ENCODE assay signal across 8 cellular contexts in the genomic region with DNA sequence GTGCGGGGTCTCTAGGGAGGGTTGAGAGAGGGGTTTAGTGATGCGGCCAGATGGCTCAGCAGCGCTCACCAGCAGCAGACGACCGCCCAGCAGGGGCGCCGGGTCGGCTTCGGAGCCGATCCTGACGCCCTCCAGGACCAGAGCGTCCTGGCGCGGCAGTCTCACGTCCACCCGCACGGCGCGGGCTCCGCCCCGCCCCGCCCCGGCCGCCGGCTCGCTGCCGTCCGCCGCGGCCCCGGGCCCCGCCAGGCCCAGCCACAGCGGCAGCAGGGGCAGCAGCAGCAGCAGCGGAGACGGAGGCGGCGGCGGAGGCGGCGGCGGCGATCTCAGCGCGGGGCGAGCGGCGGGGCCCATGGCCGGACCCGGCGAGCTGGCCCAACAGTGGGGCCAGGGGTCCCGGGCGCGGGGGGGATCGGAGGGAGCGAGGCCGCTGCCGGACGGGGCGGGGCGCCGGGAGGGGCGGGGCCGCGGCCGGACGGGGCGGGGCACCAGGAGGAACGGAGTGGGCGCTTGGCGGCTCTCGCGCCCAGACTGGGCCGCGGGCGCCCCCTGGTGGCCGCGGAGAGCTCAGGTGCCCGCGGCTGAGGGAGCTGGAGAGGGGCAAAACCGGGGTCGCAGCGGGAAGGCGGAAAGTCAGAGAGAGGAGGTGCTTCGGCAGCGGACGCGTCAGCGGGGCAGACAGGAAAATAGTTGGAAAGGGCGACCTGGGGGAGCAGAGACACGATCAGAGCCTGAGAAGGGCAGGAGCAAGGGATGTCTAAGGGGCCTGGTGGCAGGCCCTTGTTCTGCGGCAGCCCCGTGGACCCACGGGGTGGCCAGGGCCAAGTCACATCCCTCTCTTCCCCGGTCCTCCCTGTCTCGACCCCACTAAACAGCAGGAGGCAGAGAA. TPM values are rescaled to one million over a fixed set of nuclear protein-coding genes. Genes with fewer than 3 reads are reported as not detected.
A peak's percentile ranks its signal among the peaks of the same experiment; 100 is the strongest.
DNase-seq lines count a peak whose midpoint lies in the region; ATAC-seq and TF ChIP-seq lines count a peak whose summit lies in the region.

RNF215 (minus strand) TSS at position 452 of the 889 bp plus-strand sequence; CDS start at position 354, 98 bp downstream.

- no peaks in the 10 kb centered on the region for H3K36me3 ChIP-seq in KOPT-K1 (ENCODE audit: insufficient read depth, low read length)
- no peaks in the 10 kb centered on the region for H3K36me3 ChIP-seq in thoracic aorta

- H3K4me1 Mint-ChIP-seq in osteocyte (ENCODE audit: unreplicated experiment) = peaks cover 14% of the 10 kb centered on the region

- peaks cover 0 to 15% of the 10 kb centered on the region in 2 donors for H3K4me1 ChIP-seq in thoracic aorta (ENCODE audit: control insufficient read depth in 1 of 2, low read depth in 2 of 2)

- TF ChIP-seq CTCF in osteocyte (IDR thresholded peaks at IDR 0.05) (peak; percentile 94), thoracic aorta (IDR thresholded peaks at IDR 0.05) (peak; percentile 95)

- H3K27ac ChIP-seq in KOPT-K1 (ENCODE audit: low read depth, low read length, poor library complexity, severe bottlenecking) (peak within 1 kb of the TSS; percentile 44), thoracic aorta (peak within 1 kb of the TSS; percentile 27 to 34)

- no peaks in the 10 kb centered on the region for H3K9me3 Mint-ChIP-seq in activated naive CD4-positive, alpha-beta T cell treated with anti-CD3 and anti-CD28 coated beads, Interleukin-2, amount 50 U/mL, for 72 hours
- H3K9me3 Mint-ChIP-seq in osteocyte (ENCODE audit: unreplicated experiment) = no peaks in the 10 kb centered on the region

- peak; percentile 52 for DNase-seq in DMS153 (lab: John Stamatoyannopoulos, UW)
- peak; percentile 89 to 90 for DNase-seq in activated naive CD4-positive, alpha-beta T cell treated with anti-CD3 and anti-CD28 coated beads, Interleukin-2, amount 50 U/mL, for 72 hours (ENCODE audit: low spot score in 2 of 2)
- peak; percentile 85 for DNase-seq in glomerular visceral epithelial cell (ENCODE audit: extremely low spot score)
- peak; percentile 96 for DNase-seq in osteocyte (ENCODE audit: extremely low spot score, unreplicated experiment)
- no peak for DNase-seq in thoracic aorta (ENCODE audit: low spot score)

- peaks cover 5% of the 10 kb centered on the region for H3K9me3 ChIP-seq in KOPT-K1 (ENCODE audit: insufficient read depth, low read length, poor library complexity, severe bottlenecking)
- no peaks in the 10 kb centered on the region for H3K9me3 ChIP-seq in thoracic aorta

- H3K27me3 ChIP-seq in thoracic aorta (replicated peaks; ENCODE audit: insufficient read depth) = no peaks in the 10 kb centered on the region

- ATAC-seq in GM21576 (IDR thresholded peaks at IDR 0.05; ENCODE audit: unreplicated experiment) (peak; percentile 65), SK-N-SH treated with all-trans-retinoic acid at 6 μM for 48 hours (peak; percentile 90), thoracic aorta (ENCODE audit: insufficient number of reproducible peaks, low FRiP score, low read depth) (peak; percentile 83)
- peak; percentile 80 to 86 for ATAC-seq in activated naive CD4-positive, alpha-beta T cell treated with anti-CD3 and anti-CD28 coated beads, Interleukin-2, amount 50 U/mL, for 72 hours

- peak within 1 kb of the TSS; percentile 84 for H3K4me3 Mint-ChIP-seq in osteocyte (ENCODE audit: unreplicated experiment)

- no peaks in the 10 kb centered on the region for H3K27me3 Mint-ChIP-seq in osteocyte (ENCODE audit: unreplicated experiment)

- H3K36me3 Mint-ChIP-seq in activated naive CD4-positive, alpha-beta T cell treated with anti-CD3 and anti-CD28 coated beads, Interleukin-2, amount 50 U/mL, for 72 hours = no peaks in the 10 kb centered on the region
- peaks cover 7% of the 10 kb centered on the region for H3K36me3 Mint-ChIP-seq in osteocyte (ENCODE audit: unreplicated experiment)

- peak within 1 kb of the TSS; percentile 70 for H3K4me3 ChIP-seq in thoracic aorta

- H3K27ac Mint-ChIP-seq in activated naive CD4-positive, alpha-beta T cell treated with anti-CD3 and anti-CD28 coated beads, Interleukin-2, amount 50 U/mL, for 72 hours = peak within 1 kb of the TSS; percentile 57 to 60
- H3K27ac Mint-ChIP-seq in osteocyte (ENCODE audit: unreplicated experiment) = peak within 1 kb of the TSS; percentile 89

TF ChIP-seq in SK-N-SH treated with all-trans-retinoic acid at 6 μM for 48 hours, 23 proteins besides CTCF, POLR2A, EP300 and RAD21:
- TF ChIP-seq CSRNP3 (CRISPR knock-in tag; IDR thresholded peaks at IDR 0.05) (no peak), CREB5 (CRISPR knock-in tag; IDR thresholded peaks at IDR 0.05; ENCODE audit: low read depth) (no peak), ZFP3 (CRISPR knock-in tag; IDR thresholded peaks at IDR 0.05) (peak; percentile 89), PATZ1 (CRISPR knock-in tag; IDR thresholded peaks at IDR 0.05; ENCODE audit: borderline replicate concordance) (no peak), BACH2 (CRISPR knock-in tag; IDR thresholded peaks at IDR 0.05; ENCODE audit: borderline replicate concordance) (no peak), ARNTL (CRISPR knock-in tag; IDR thresholded peaks at IDR 0.05; ENCODE audit: borderline replicate concordance, low read depth) (no peak), OSR1 (CRISPR knock-in tag; IDR thresholded peaks at IDR 0.05) (no peak)
- TF ChIP-seq, protein P1, sequence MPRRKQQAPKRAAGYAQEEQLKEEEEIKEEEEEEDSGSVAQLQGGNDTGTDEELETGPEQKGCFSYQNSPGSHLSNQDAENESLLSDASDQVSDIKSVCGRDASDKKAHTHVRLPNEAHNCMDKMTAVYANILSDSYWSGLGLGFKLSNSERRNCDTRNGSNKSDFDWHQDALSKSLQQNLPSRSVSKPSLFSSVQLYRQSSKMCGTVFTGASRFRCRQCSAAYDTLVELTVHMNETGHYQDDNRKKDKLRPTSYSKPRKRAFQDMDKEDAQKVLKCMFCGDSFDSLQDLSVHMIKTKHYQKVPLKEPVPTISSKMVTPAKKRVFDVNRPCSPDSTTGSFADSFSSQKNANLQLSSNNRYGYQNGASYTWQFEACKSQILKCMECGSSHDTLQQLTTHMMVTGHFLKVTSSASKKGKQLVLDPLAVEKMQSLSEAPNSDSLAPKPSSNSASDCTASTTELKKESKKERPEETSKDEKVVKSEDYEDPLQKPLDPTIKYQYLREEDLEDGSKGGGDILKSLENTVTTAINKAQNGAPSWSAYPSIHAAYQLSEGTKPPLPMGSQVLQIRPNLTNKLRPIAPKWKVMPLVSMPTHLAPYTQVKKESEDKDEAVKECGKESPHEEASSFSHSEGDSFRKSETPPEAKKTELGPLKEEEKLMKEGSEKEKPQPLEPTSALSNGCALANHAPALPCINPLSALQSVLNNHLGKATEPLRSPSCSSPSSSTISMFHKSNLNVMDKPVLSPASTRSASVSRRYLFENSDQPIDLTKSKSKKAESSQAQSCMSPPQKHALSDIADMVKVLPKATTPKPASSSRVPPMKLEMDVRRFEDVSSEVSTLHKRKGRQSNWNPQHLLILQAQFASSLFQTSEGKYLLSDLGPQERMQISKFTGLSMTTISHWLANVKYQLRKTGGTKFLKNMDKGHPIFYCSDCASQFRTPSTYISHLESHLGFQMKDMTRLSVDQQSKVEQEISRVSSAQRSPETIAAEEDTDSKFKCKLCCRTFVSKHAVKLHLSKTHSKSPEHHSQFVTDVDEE (CRISPR knock-in tag; IDR thresholded peaks at IDR 0.05) = no peak

RNA-seq across cellular contexts. Expression of gene RNF215, which starts in this region (rescaled TPM):
- 10 to 100 TPM in 1 of 2 donors, 1 to 10 TPM in 1; 6.8 to 11.8 TPM for total RNA-seq in activated naive CD4-positive, alpha-beta T cell treated with anti-CD3 and anti-CD28 coated beads, Interleukin-2, amount 50 U/mL, for 72 hours
- total RNA-seq in osteocyte (36.1 and 36.6 TPM in 2 replicates), thoracic aorta (10 to 100 TPM; 11.4 to 11.6 TPM)
